ENCODE assay signal across 14 cellular contexts in genomic region chr5:53019320-53019719, GRCh38. TPM values are rescaled to one million over a fixed set of nuclear protein-coding genes. Genes with fewer than 3 reads are reported as not detected.
DNase-seq lines count a peak whose midpoint lies in the region; ATAC-seq and TF ChIP-seq lines count a peak whose summit lies in the region.
"Had no signal": no experiment of that assay in that cellular context is flagged by ENCODE, and none has a peak within 500 bp of the region (broad histone marks: within the 10 kb centered on the region; RNA-seq: fewer than 3 reads in every experiment).

No MANE protein-coding gene starts in this region.

- ATAC-seq in PC-3 = peak; percentile 81
- ATAC-seq: activated CD4-positive, CD25-positive, alpha-beta regulatory T cell treated with anti-CD3 and anti-CD28 coated beads, Interleukin-2, amount 50 U/mL, for 24 hours; activated T-cell treated with anti-CD3 and anti-CD28 coated beads, Interleukin-2, amount 50 U/mL, for 4 hours; gastroesophageal sphincter had no signal

- H3K14ac ChIP-seq in mesenchymal stem cell (ENCODE audit: low read length in 2 of 2) = no peak overlapping the region

- peak overlapping the region; percentile 68 for H3K27ac ChIP-seq in PC-3 (ENCODE audit: low read length)
- peak overlapping the region; percentile 35 for H3K27ac ChIP-seq in mammary epithelial cell (ENCODE audit: insufficient read depth, low read depth, low read length)
- H3K27ac ChIP-seq in mesenchymal stem cell (ENCODE audit: low read length, poor library complexity, severe bottlenecking) = no peak overlapping the region
- no peak overlapping the region for H3K27ac ChIP-seq in sigmoid colon
- H3K27ac ChIP-seq in endodermal cell (ENCODE audit: low read depth, low read length) = no peak overlapping the region
- H3K27ac ChIP-seq: cardiac muscle cell, gastroesophageal sphincter had no signal

- dilution Hi-C loops in mammary epithelial cell (cut with HindIII; ENCODE audit: low sequenced_read_pairs) = no loop called here

- H2BK5ac ChIP-seq in mesenchymal stem cell (ENCODE audit: low read depth, low read length, poor library complexity, severe bottlenecking) = no peak overlapping the region

- H2AK5ac ChIP-seq in mesenchymal stem cell (ENCODE audit: low read length, severe bottlenecking) = no peak overlapping the region

- H3K4me1 ChIP-seq in PC-3 (ENCODE audit: insufficient read depth, low read length) = peaks cover 69% of the 10 kb centered on the region
- H3K4me1 ChIP-seq in mammary epithelial cell (ENCODE audit: insufficient read depth, low read length) = peaks cover 41% of the 10 kb centered on the region
- H3K4me1 ChIP-seq in mesenchymal stem cell (ENCODE audit: control insufficient read depth, insufficient read depth, low read depth, low read length) = peaks cover 4% of the 10 kb centered on the region
- no peaks in the 10 kb centered on the region for H3K4me1 ChIP-seq in sigmoid colon
- H3K4me1 ChIP-seq in endodermal cell (ENCODE audit: control insufficient read depth, insufficient read depth, low read length) = no peaks in the 10 kb centered on the region

- no peaks in the 10 kb centered on the region for H3K27me3 ChIP-seq in PC-3 (ENCODE audit: low read length)
- H3K27me3 ChIP-seq in mammary epithelial cell (ENCODE audit: insufficient read depth, low read length) = no peaks in the 10 kb centered on the region
- no peaks in the 10 kb centered on the region for H3K27me3 ChIP-seq in mesenchymal stem cell (ENCODE audit: control insufficient read depth in 1 of 2, insufficient read depth in 1 of 2, low read length in 2 of 2)
- H3K27me3 ChIP-seq in sigmoid colon = no peaks in the 10 kb centered on the region
- H3K27me3 ChIP-seq in endodermal cell (ENCODE audit: control insufficient read depth, insufficient read depth, low read length, poor library complexity, severe bottlenecking) = no peaks in the 10 kb centered on the region
- H3K27me3 ChIP-seq: cardiac muscle cell, gastroesophageal sphincter had no signal

- TF ChIP-seq POLR2A in sigmoid colon (IDR thresholded peaks at IDR 0.05) = no peak

- H2BK15ac ChIP-seq in mesenchymal stem cell (ENCODE audit: low read depth, poor library complexity, severe bottlenecking) = no peak overlapping the region

- CTCF ChIA-PET in PC-3 (lab: Charles Lee) (no interaction called here), mammary epithelial cell (lab: Charles Lee; ENCODE audit: low non-redundant PET) (no interaction called here)

- H3K9me2 ChIP-seq in PC-3 (replicated peaks; ENCODE audit: low read length) = no peaks in the 10 kb centered on the region

- 5% methylated on average over 4 of the region's 4 CpGs for WGBS in mammary epithelial cell (ENCODE audit: low coverage, missing lambda C conversion rate)
- WGBS in mesenchymal stem cell = 7% methylated on average over 4 of the region's 4 CpGs
- WGBS in sigmoid colon, 2 donors = 88 to 90% methylated on average over 4 of the region's 4 CpGs
- 91 to 95% methylated on average over 4 of the region's 4 CpGs for WGBS in endodermal cell (ENCODE audit: insufficient coverage in 1 of 2, insufficient read length in 1 of 2), 2 experiments

- no peak overlapping the region for H2BK12ac ChIP-seq in mesenchymal stem cell (ENCODE audit: low read length in 2 of 2)

- no peak overlapping the region for H3K4me3 ChIP-seq in PC-3 (ENCODE audit: low read length)
- H3K4me3 ChIP-seq in mammary epithelial cell (replicated peaks in 1 of 3; ENCODE audit: insufficient read depth in 1 of 3, low read depth in 2 of 3, low read length in 3 of 3) = no peak overlapping the region
- no peak overlapping the region for H3K4me3 ChIP-seq in mesenchymal stem cell (ENCODE audit: insufficient read depth in 1 of 2, low read depth in 1 of 2, low read length in 2 of 2)
- no peak overlapping the region for H3K4me3 ChIP-seq in sigmoid colon
- H3K4me3 ChIP-seq in endodermal cell (ENCODE audit: low read length) = no peak overlapping the region
- H3K4me3 ChIP-seq: cardiac muscle cell, gastroesophageal sphincter had no signal

- H4K20me1 ChIP-seq in PC-3 (ENCODE audit: low read length) = no peaks in the 10 kb centered on the region; the same call in 1 of the 2 replicates
- H4K20me1 ChIP-seq in mammary epithelial cell (ENCODE audit: insufficient read depth, low read length) = no peaks in the 10 kb centered on the region

- POLR2A ChIA-PET in PC-3 (lab: Charles Lee; ENCODE audit: unreplicated experiment) = no interaction called here

- peak overlapping the region in 1 of 2 experiments; percentile 71 for H3K4ac ChIP-seq in mesenchymal stem cell (ENCODE audit: low read depth in 1 of 2, low read length in 2 of 2)

- DNase-seq in Caki2 (ENCODE audit: low read depth) = peak; percentile 39
- peak; percentile 82 for DNase-seq in PC-3
- DNase-seq in mammary epithelial cell = peak; percentile 92
- peak; percentile 90 for DNase-seq in mesenchymal stem cell
- no peak for DNase-seq in sigmoid colon
- DNase-seq in endodermal cell = no peak
- DNase-seq in head of caudate nucleus = no peak
- DNase-seq in NCI-H1092 treated with DMSO at 0.1 percent for 48 hours (lab: John Stamatoyannopoulos, UW) = no peak
- DNase-seq: activated T-cell treated with anti-CD3 and anti-CD28 coated beads, Interleukin-2, amount 50 U/mL, for 4 hours; NCI-H345; nucleus accumbens had no signal

- H3K4me3 Mint-ChIP-seq in endodermal cell = no peak overlapping the region
- H3K4me3 Mint-ChIP-seq: activated T-cell treated with anti-CD3 and anti-CD28 coated beads, Interleukin-2, amount 50 U/mL, for 4 hours had no signal

- BruUV-seq in PC-3 (replicated peaks; lab: Mats Ljungman, UMichigan) (no TSS peak), mammary epithelial cell (replicated peaks; lab: Mats Ljungman, UMichigan) (no TSS peak)

- no peak overlapping the region for H2AFZ ChIP-seq in PC-3 (ENCODE audit: low read length)
- H2AFZ ChIP-seq in mammary epithelial cell (ENCODE audit: low read depth, low read length) = no peak overlapping the region
- no peak overlapping the region for H2AFZ ChIP-seq in mesenchymal stem cell (ENCODE audit: low read depth, low read length)

- H3K79me2 ChIP-seq in PC-3 (ENCODE audit: low read length) (peaks cover 91% of the 10 kb centered on the region), mammary epithelial cell (ENCODE audit: insufficient read depth, low read length) (peaks cover 89% of the 10 kb centered on the region)

- in situ Hi-C loops in Caki2 (cut with HindIII; ENCODE audit: low pct_unique_long_range_greater_than_20kb, low sequenced_read_pairs) (no loop called here), mammary epithelial cell (cut with MboI; ENCODE audit: low sequenced_read_pairs in 2 of 2) (no loop called here)

- no peak for TF ChIP-seq CTCF in PC-3 (conservative IDR thresholded peaks at IDR 0.05; ENCODE audit: low read depth, low read length)
- TF ChIP-seq CTCF in mammary epithelial cell (conservative IDR thresholded peaks at IDR 0.05 in 1 of 2, IDR thresholded peaks at IDR 0.05 in 1 of 2; ENCODE audit: extremely low read depth in 1 of 2, insufficient read depth in 1 of 2, low read depth in 1 of 2, low read length in 2 of 2) = peak; percentile 12 to 39
- TF ChIP-seq CTCF in sigmoid colon (IDR thresholded peaks at IDR 0.05) = no peak
- TF ChIP-seq CTCF in endodermal cell (conservative IDR thresholded peaks at IDR 0.05) = no peak

- peaks cover 13% of the 10 kb centered on the region for H3F3A ChIP-seq in PC-3 (ENCODE audit: low read length, unreplicated experiment)

- no peaks in the 10 kb centered on the region for H3K4me1 Mint-ChIP-seq in endodermal cell

- H3K36me3 ChIP-seq in PC-3 (ENCODE audit: low read depth, low read length) (peaks cover 11% of the 10 kb centered on the region; the same call in 1 of the 2 replicates), mammary epithelial cell (ENCODE audit: insufficient read depth, low read length) (peaks cover 12% of the 10 kb centered on the region), mesenchymal stem cell (ENCODE audit: control insufficient read depth in 1 of 2, insufficient read depth in 2 of 2, low read depth in 1 of 2, low read length in 2 of 2) (peaks cover 0 to 9% of the 10 kb centered on the region in 2 experiments), sigmoid colon (no peaks in the 10 kb centered on the region), endodermal cell (ENCODE audit: control insufficient read depth, insufficient read depth, low read length) (no peaks in the 10 kb centered on the region)
- H3K36me3 ChIP-seq: cardiac muscle cell, gastroesophageal sphincter had no signal

- H3K9ac ChIP-seq in PC-3 (ENCODE audit: low read length) (no peak overlapping the region), mammary epithelial cell (ENCODE audit: insufficient read depth, low read length) (no peak overlapping the region), mesenchymal stem cell (ENCODE audit: low read length) (no peak overlapping the region), endodermal cell (ENCODE audit: extremely low read depth, low read length, poor library complexity, severe bottlenecking) (no peak overlapping the region)

- no peaks in the 10 kb centered on the region for H3K36me3 Mint-ChIP-seq in endodermal cell (ENCODE audit: low read depth)

- H3K27ac Mint-ChIP-seq in endodermal cell = no peak overlapping the region

- H2BK120ac ChIP-seq in mesenchymal stem cell (ENCODE audit: low read depth, low read length) = no peak overlapping the region

- no peak for TF ChIP-seq EP300 in sigmoid colon (IDR thresholded peaks at IDR 0.05)

- H3K23ac ChIP-seq in mesenchymal stem cell (ENCODE audit: low read length in 2 of 2) = no peak overlapping the region

- no peaks in the 10 kb centered on the region for H3K9me3 Mint-ChIP-seq in endodermal cell
- H3K9me3 Mint-ChIP-seq: activated T-cell treated with anti-CD3 and anti-CD28 coated beads, Interleukin-2, amount 50 U/mL, for 4 hours had no signal

- peak overlapping the region in 1 of 2 experiments; percentile 66 for H3K18ac ChIP-seq in mesenchymal stem cell (ENCODE audit: low read depth in 1 of 2, low read length in 2 of 2)

- H3K79me1 ChIP-seq in mesenchymal stem cell (replicated peaks; ENCODE audit: low read length, poor library complexity, severe bottlenecking) = peaks cover 16% of the 10 kb centered on the region

- H3K9me3 ChIP-seq in PC-3 (ENCODE audit: low read length) (no peaks in the 10 kb centered on the region), mammary epithelial cell (replicated peaks; ENCODE audit: insufficient read depth, low read length) (no peaks in the 10 kb centered on the region), mesenchymal stem cell (ENCODE audit: control insufficient read depth, low read length) (peaks cover 3% of the 10 kb centered on the region), sigmoid colon (no peaks in the 10 kb centered on the region), endodermal cell (ENCODE audit: control insufficient read depth, low read length) (no peaks in the 10 kb centered on the region)
- H3K9me3 ChIP-seq: gastroesophageal sphincter had no signal

- peak overlapping the region; percentile 41 for H4K8ac ChIP-seq in mesenchymal stem cell (ENCODE audit: low read length)

- H4K91ac ChIP-seq in mesenchymal stem cell (ENCODE audit: low read length) = no peak overlapping the region

- H3K4me2 ChIP-seq in PC-3 (ENCODE audit: low read length) (no peak overlapping the region), mammary epithelial cell (ENCODE audit: insufficient read depth, low read depth, low read length) (no peak overlapping the region), mesenchymal stem cell (ENCODE audit: low read length, poor library complexity, severe bottlenecking) (peak overlapping the region; percentile 1)

- intact Hi-C loops in PC-3 (cut with micrococcal nuclease) = no loop called here
- intact Hi-C loops in mammary epithelial cell (cut with micrococcal nuclease) = no loop called here
- intact Hi-C loops in sigmoid colon (cut with DNase I) = no loop called here
- intact Hi-C loops in head of caudate nucleus (cut with DNase I) = no loop called here

- no peaks in the 10 kb centered on the region for H3K27me3 Mint-ChIP-seq in endodermal cell (ENCODE audit: insufficient read depth)

RNA-seq across cellular contexts. Expression of gene ITGA2, which starts 30.2 kb away (rescaled TPM):
- 1.8 and 1.9 TPM in 2 replicates for total RNA-seq in Caki2 (2014; rRNA removed; shearing (Covaris generic); ENCODE audit: low replicate concordance)
- 32.4 and 36.7 TPM in 2 replicates for total RNA-seq in PC-3 (2014; rRNA removed)
- 100 to 1,000 TPM; 191 to 204 TPM for total RNA-seq in mammary epithelial cell
- 86.5 TPM for polyA plus RNA-seq in mammary epithelial cell
- 266 TPM for polyA minus RNA-seq in mammary epithelial cell
- 24.1 TPM for polyA plus RNA-seq in mesenchymal stem cell (2013, experiment 1 of 2)
- 23.8 TPM for polyA plus RNA-seq in mesenchymal stem cell (2013, experiment 2 of 2)
- 1 to 10 TPM in 3 of 4 donors, under 1 TPM in 1; 0.99 to 1.9 (median 1.5) TPM for total RNA-seq in sigmoid colon
- 1 to 10 TPM in 1 of 3 donors, under 1 TPM in 2; 0.60 to 4.9 (median 0.69) TPM for polyA plus RNA-seq in sigmoid colon
- total RNA-seq in endodermal cell = 1 to 10 TPM; 1.3 to 4.0 TPM
- 2.4 TPM for polyA plus RNA-seq in endodermal cell (2013, experiment 1 of 2)
- 2.4 TPM for polyA plus RNA-seq in endodermal cell (2013, experiment 2 of 2)

Comparison
In these comparisons a context has a peak if more than half of its experiments do, and no peak if none do; other contexts are left out.
1. DNase-seq: peak in Caki2 (single experiment), PC-3 (single experiment), mammary epithelial cell (single experiment) and mesenchymal stem cell (single experiment); none in sigmoid colon (single experiment), endodermal cell (single experiment), head of caudate nucleus (0 of 42) and NCI-H1092 treated with DMSO at 0.1 percent for 48 hours (single experiment).
2. H3K27ac ChIP-seq: peak in PC-3 (single experiment) and mammary epithelial cell (single experiment); none in mesenchymal stem cell (single experiment), sigmoid colon (0 of 4) and endodermal cell (single experiment).
3. CTCF ChIP-seq: peak in mammary epithelial cell (2 of 2); none in PC-3 (single experiment), sigmoid colon (0 of 4) and endodermal cell (single experiment).